In the genomic region with DNA sequence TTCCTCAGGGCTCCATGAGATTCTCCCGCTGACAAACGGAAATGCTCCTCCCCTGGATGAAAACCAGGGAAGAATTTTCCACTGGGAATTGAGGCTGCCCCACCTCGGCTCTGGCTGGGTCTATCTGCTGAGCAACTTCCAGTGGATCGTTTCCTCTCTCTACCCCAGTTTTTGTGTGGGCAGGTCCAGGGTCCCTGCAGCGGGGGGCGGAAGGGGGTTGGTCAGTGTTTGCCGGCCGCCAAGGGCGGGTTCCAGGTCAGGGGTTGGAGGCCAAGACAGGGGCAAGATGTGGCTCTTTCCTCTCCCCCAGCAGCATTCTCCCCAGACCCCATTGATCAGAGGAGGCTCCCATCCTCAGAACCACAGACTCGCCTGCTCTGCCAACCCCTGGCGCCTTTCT, we compare ENCODE assay signal across 20 cellular contexts.
"Had no signal": no experiment of that assay in that cellular context is flagged by ENCODE, and none has a peak within 500 bp of the region (broad histone marks: within the 10 kb centered on the region; RNA-seq: fewer than 3 reads in every experiment).

No MANE protein-coding gene starts in this region.

- H3K27ac Mint-ChIP-seq: immature natural killer cell; naive thymus-derived CD8-positive, alpha-beta T cell; nephron progenitor cell; stimulated activated effector memory CD8-positive, alpha-beta T cell treated with anti-CD3 and anti-CD28 coated beads, Interleukin-12 subunit alpha, Interleukin-12 subunit beta, amount 100 ng/mL, for 72 hours had no signal

- DNase-seq: cortex of kidney; effector CD4-positive, alpha-beta T cell; immature natural killer cell; islet precursor cell; kidney glomerular epithelial cell; left ventricle myocardium superior; lower lobe of right lung; nephron progenitor cell; psoas muscle; right cardiac atrium; sigmoid colon; stimulated activated CD4-positive, alpha-beta T cell treated with anti-CD3 and anti-CD28 coated beads, Interleukin-2, amount 100 ng/mL, for 24 hours; stimulated activated CD4-positive, alpha-beta T cell treated with anti-CD3 and anti-CD28 coated beads, Interleukin-4, amount 100 ng/mL, for 24 hours; stimulated activated naive CD4-positive, alpha-beta T cell treated with Interleukin-2 at 50 U/mL for 16 hours; stomach had no signal

- H3K4me1 Mint-ChIP-seq: immature natural killer cell had no signal

- H3K4me1 ChIP-seq: lower lobe of right lung, psoas muscle, sigmoid colon, tibial nerve, upper lobe of left lung had no signal

- H3K4me3 Mint-ChIP-seq: immature natural killer cell; naive thymus-derived CD8-positive, alpha-beta T cell; nephron progenitor cell; stimulated activated effector memory CD8-positive, alpha-beta T cell treated with anti-CD3 and anti-CD28 coated beads, Interleukin-12 subunit alpha, Interleukin-12 subunit beta, amount 100 ng/mL, for 72 hours had no signal

- H3K36me3 Mint-ChIP-seq: immature natural killer cell; naive thymus-derived CD8-positive, alpha-beta T cell; stimulated activated effector memory CD8-positive, alpha-beta T cell treated with anti-CD3 and anti-CD28 coated beads, Interleukin-12 subunit alpha, Interleukin-12 subunit beta, amount 100 ng/mL, for 72 hours had no signal

- H3K9me3 ChIP-seq: lower lobe of right lung, psoas muscle, sigmoid colon, stomach, thoracic aorta, tibial nerve, upper lobe of left lung had no signal

- H3K27me3 ChIP-seq: tibial nerve, upper lobe of left lung had no signal

- ATAC-seq: left ventricle myocardium superior; lower lobe of right lung; naive thymus-derived CD8-positive, alpha-beta T cell; psoas muscle; right cardiac atrium; stimulated activated effector memory CD8-positive, alpha-beta T cell treated with anti-CD3 and anti-CD28 coated beads, Interleukin-12 subunit alpha, Interleukin-12 subunit beta, amount 100 ng/mL, for 72 hours had no signal

- H3K27ac ChIP-seq: lower lobe of right lung, psoas muscle, sigmoid colon, stomach, thoracic aorta, tibial nerve, upper lobe of left lung had no signal

- H3K9me3 Mint-ChIP-seq: immature natural killer cell; naive thymus-derived CD8-positive, alpha-beta T cell; nephron progenitor cell; stimulated activated effector memory CD8-positive, alpha-beta T cell treated with anti-CD3 and anti-CD28 coated beads, Interleukin-12 subunit alpha, Interleukin-12 subunit beta, amount 100 ng/mL, for 72 hours had no signal

- H3K36me3 ChIP-seq: lower lobe of right lung, sigmoid colon, stomach, thoracic aorta, tibial nerve, upper lobe of left lung had no signal

- H3K4me3 ChIP-seq: lower lobe of right lung, psoas muscle, sigmoid colon, stomach, thoracic aorta, tibial nerve, upper lobe of left lung had no signal
